9 cellular contexts compared by ENCODE assay signal in the genomic region with DNA sequence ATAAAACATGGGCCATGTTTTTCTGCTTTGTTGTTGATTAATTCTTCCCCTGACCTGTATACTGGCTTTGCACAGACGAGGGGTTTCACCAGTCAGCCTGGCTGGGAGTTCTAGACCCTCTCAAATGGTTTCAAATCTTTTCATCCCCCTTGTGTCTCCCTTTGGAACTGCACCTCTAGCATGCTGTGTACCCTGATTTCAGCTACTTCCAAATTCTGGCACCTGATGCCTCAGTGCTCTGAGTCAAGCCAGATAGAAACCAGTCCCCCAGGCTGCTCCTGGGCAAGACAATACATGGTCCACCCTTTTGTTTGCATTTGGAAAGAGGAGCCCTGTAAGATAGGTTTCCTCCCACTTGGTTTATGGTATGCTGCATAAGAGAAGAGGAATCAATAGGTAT.
DNase-seq lines count a peak whose midpoint lies in the region; ATAC-seq and TF ChIP-seq lines count a peak whose summit lies in the region.
"Had no signal": no experiment of that assay in that cellular context is flagged by ENCODE, and none has a peak within 500 bp of the region (broad histone marks: within the 10 kb centered on the region; RNA-seq: fewer than 3 reads in every experiment).

No MANE protein-coding gene starts in this region.

- H3K4me2 ChIP-seq in neural progenitor cell = no peak overlapping the region
- H3K4me2 ChIP-seq: BLaER1 treated with 17β-estradiol and CSF1 and Interleukin-3, amounts not matched to agents 10 nM and 100 nM had no signal

- H3K4me1 Mint-ChIP-seq in neural progenitor cell = no peaks in the 10 kb centered on the region

- H3K27me3 Mint-ChIP-seq in neural progenitor cell (ENCODE audit: insufficient read depth, low read depth) = no peaks in the 10 kb centered on the region

- H2AFZ ChIP-seq in neural progenitor cell (replicated peaks) = no peak overlapping the region

- intact Hi-C loops in colonic mucosa (cut with DNase I) = no loop called here

- peak; percentile 16 for DNase-seq in NCI-H146 (lab: John Stamatoyannopoulos, UW)
- no peak for DNase-seq in NCI-H146 treated with DMSO at 0.1 percent for 48 hours (lab: John Stamatoyannopoulos, UW; ENCODE audit: unreplicated experiment)
- peak; percentile 56 for DNase-seq in M059J (ENCODE audit: low read depth)
- peak; percentile 36 for DNase-seq in colonic mucosa
- peak; percentile 75 for DNase-seq in neural progenitor cell (ENCODE audit: low spot score)
- no peak for DNase-seq in Ammon's horn (ENCODE audit: low spot score)
- DNase-seq in NCI-H345 treated with DMSO at 0.1 percent for 48 hours (lab: John Stamatoyannopoulos, UW; ENCODE audit: unreplicated experiment) = no peak

- peak; percentile 64 for TF ChIP-seq CTCF in colonic mucosa (IDR thresholded peaks at IDR 0.05)
- TF ChIP-seq CTCF in neural progenitor cell (IDR thresholded peaks at IDR 0.05) = peak; percentile 71

- H3K27ac ChIP-seq in colonic mucosa (no peak overlapping the region), neural progenitor cell (no peak overlapping the region)
- H3K27ac ChIP-seq: BLaER1 treated with 17β-estradiol and CSF1 and Interleukin-3, amounts not matched to agents 10 nM and 100 nM had no signal

- H3K9me3 ChIP-seq in colonic mucosa (no peaks in the 10 kb centered on the region), neural progenitor cell (ENCODE audit: low read depth) (peaks cover 3% of the 10 kb centered on the region)

- no peaks in the 10 kb centered on the region for H3F3A ChIP-seq in neural progenitor cell (ENCODE audit: low read depth)

- H3K9ac ChIP-seq in colonic mucosa (ENCODE audit: low read depth in 2 of 2, low read length in 2 of 2) = no peak overlapping the region
- H3K9ac ChIP-seq in neural progenitor cell = no peak overlapping the region
- H3K9ac ChIP-seq: BLaER1 treated with 17β-estradiol and CSF1 and Interleukin-3, amounts not matched to agents 10 nM and 100 nM had no signal

- no peaks in the 10 kb centered on the region for H3K4me1 ChIP-seq in colonic mucosa
- no peaks in the 10 kb centered on the region for H3K4me1 ChIP-seq in neural progenitor cell

- H3K36me3 ChIP-seq in colonic mucosa (no peaks in the 10 kb centered on the region), neural progenitor cell (no peaks in the 10 kb centered on the region)
- H3K36me3 ChIP-seq: BLaER1 treated with 17β-estradiol and CSF1 and Interleukin-3, amounts not matched to agents 10 nM and 100 nM had no signal

- no peak overlapping the region for H3K27ac Mint-ChIP-seq in neural progenitor cell

- no peak overlapping the region for H3K4me3 Mint-ChIP-seq in neural progenitor cell

- H3K36me3 Mint-ChIP-seq in neural progenitor cell = no peaks in the 10 kb centered on the region

- H3K79me2 ChIP-seq in neural progenitor cell (ENCODE audit: low read depth) = no peaks in the 10 kb centered on the region

- peaks cover 8% of the 10 kb centered on the region for H3K9me3 Mint-ChIP-seq in neural progenitor cell

- H3K27me3 ChIP-seq in colonic mucosa = no peaks in the 10 kb centered on the region
- no peaks in the 10 kb centered on the region for H3K27me3 ChIP-seq in neural progenitor cell
- H3K27me3 ChIP-seq: BLaER1 treated with 17β-estradiol and CSF1 and Interleukin-3, amounts not matched to agents 10 nM and 100 nM had no signal

- no peak overlapping the region for H3K4me3 ChIP-seq in colonic mucosa
- no peak overlapping the region for H3K4me3 ChIP-seq in neural progenitor cell
- H3K4me3 ChIP-seq: BLaER1 treated with 17β-estradiol and CSF1 and Interleukin-3, amounts not matched to agents 10 nM and 100 nM had no signal

- no peak for ATAC-seq in HG03469 (IDR thresholded peaks at IDR 0.05; ENCODE audit: unreplicated experiment)

- no peaks in the 10 kb centered on the region for H4K20me1 ChIP-seq in neural progenitor cell (ENCODE audit: low read depth)
- H4K20me1 ChIP-seq: BLaER1 treated with 17β-estradiol and CSF1 and Interleukin-3, amounts not matched to agents 10 nM and 100 nM had no signal

Comparison
In these comparisons a context has a peak if more than half of its experiments do, and no peak if none do; other contexts are left out.
1. DNase-seq: peak in NCI-H146 (single experiment), M059J (single experiment), colonic mucosa (single experiment) and neural progenitor cell (single experiment); none in NCI-H146 treated with DMSO at 0.1 percent for 48 hours (single experiment), Ammon's horn (single experiment) and NCI-H345 treated with DMSO at 0.1 percent for 48 hours (single experiment).